In the genomic region with DNA sequence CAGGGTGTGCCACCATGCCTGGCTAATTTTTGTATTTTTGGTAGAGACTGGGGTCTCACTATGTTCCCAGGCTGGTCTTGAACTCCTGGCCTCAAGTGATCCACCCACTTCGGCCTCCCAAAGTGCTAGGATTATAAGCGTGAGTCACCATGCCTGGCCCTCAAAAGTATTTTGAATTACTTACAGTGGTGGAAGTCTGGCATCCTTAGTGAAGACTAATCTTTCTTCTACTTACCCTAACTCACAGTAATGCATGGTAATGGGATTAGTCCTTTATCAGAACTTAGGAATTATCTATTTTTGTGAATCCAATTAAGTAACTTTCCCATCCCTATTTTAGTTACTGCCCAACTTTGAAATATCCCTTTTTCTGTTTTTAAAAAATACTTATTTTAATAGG, we compare ENCODE assay signal across 21 cellular contexts. TPM values are rescaled to one million over a fixed set of nuclear protein-coding genes. Genes with fewer than 3 reads are reported as not detected.
"Had no signal": no experiment of that assay in that cellular context is flagged by ENCODE, and none has a peak within 500 bp of the region (broad histone marks: within the 10 kb centered on the region; RNA-seq: fewer than 3 reads in every experiment).

No MANE protein-coding gene starts in this region.

- H3K27me3 ChIP-seq: MG63, SJSA1 had no signal

- H3K9me3 ChIP-seq: MG63, SJSA1 had no signal

- H3K27ac ChIP-seq: SJSA1, SK-N-MC had no signal

- H3K4me3 ChIP-seq: MG63, SJSA1, SK-N-MC had no signal

- DNase-seq: KBM-7, MG63, NCI-H1092, NCI-H1105 treated with DMSO at 0.1 percent for 48 hours, NCI-H1417 treated with DMSO at 0.1 percent for 48 hours, NCI-H146, NCI-H187, NCI-H2029, NCI-H2081 treated with DMSO at 0.1 percent for 48 hours, NCI-H2171, NCI-H226, NCI-H446, NCI-H510A, NCI-H524 treated with DMSO at 0.1 percent for 48 hours, NCI-H69, Right ventricle myocardium superior, RPMI8226, SIG-M5 had no signal

RNA-seq across cellular contexts. Expression of a gene that starts 21.7 kb away (rescaled TPM):
- total RNA-seq: HT-29, Right ventricle myocardium superior, SJSA1 had no signal

RNA-seq across cellular contexts. Expression of a gene that starts 29.7 kb away (rescaled TPM):
- total RNA-seq: HT-29, SJSA1 had no signal

RNA-seq across cellular contexts. Expression of a gene that starts 41.1 kb away (rescaled TPM):
- total RNA-seq: HT-29, Right ventricle myocardium superior had no signal
